In the genomic region with DNA sequence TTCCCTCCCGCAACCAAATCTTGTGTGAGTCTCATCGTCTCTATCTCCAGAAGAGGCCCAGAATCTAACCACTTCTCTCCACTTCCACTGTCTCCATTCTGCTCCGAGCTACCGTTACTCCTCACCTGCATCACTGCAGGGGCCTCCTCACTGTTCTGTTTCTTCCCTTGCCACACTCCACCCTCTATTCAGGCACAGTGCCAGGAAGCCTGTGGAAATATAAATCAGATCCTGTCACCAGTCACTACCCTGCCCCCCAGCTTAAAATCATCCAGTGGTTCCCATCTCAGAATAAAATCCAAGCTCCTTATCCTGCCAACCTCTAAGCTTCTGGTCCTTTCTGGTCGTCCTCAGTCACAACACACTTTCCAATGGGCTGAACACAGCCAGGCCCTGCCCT, we compare ENCODE assay signal across 10 cellular contexts. TPM values are rescaled to one million over a fixed set of nuclear protein-coding genes. Genes with fewer than 3 reads are reported as not detected.
DNase-seq lines count a peak whose midpoint lies in the region; ATAC-seq and TF ChIP-seq lines count a peak whose summit lies in the region.
"Had no signal": no experiment of that assay in that cellular context is flagged by ENCODE, and none has a peak within 500 bp of the region (broad histone marks: within the 10 kb centered on the region; RNA-seq: fewer than 3 reads in every experiment).

No MANE protein-coding gene starts in this region.

- no peaks in the 10 kb centered on the region for H3K9me3 Mint-ChIP-seq in endodermal cell

- ATAC-seq in HG03342 (IDR thresholded peaks at IDR 0.05; ENCODE audit: unreplicated experiment), result no peak

- H3K9me3 ChIP-seq in ES-I3 (ENCODE audit: control insufficient read depth, insufficient read depth, low read length) (no peaks in the 10 kb centered on the region), OCI-LY3 (ENCODE audit: insufficient read depth, low read length) (no peaks in the 10 kb centered on the region), endodermal cell (ENCODE audit: control insufficient read depth, low read length) (no peaks in the 10 kb centered on the region), neutrophil (no peaks in the 10 kb centered on the region)
- H3K9me3 ChIP-seq: prostate gland had no signal

- H3K36me3 ChIP-seq in ES-I3 (ENCODE audit: insufficient read depth, low read length), result no peaks in the 10 kb centered on the region
- no peaks in the 10 kb centered on the region for H3K36me3 ChIP-seq in OCI-LY3 (replicated peaks; ENCODE audit: low read depth, low read length)
- H3K36me3 ChIP-seq in endodermal cell (ENCODE audit: control insufficient read depth, insufficient read depth, low read length), result no peaks in the 10 kb centered on the region
- H3K36me3 ChIP-seq in neutrophil, result no peaks in the 10 kb centered on the region
- H3K36me3 ChIP-seq: prostate gland had no signal

- H3K9ac ChIP-seq in ES-I3 (ENCODE audit: low read depth, low read length) (peak overlapping the region; percentile 57; the same call in 1 of the 2 replicates), OCI-LY3 (ENCODE audit: low read length) (no peak overlapping the region), endodermal cell (ENCODE audit: extremely low read depth, low read length, poor library complexity, severe bottlenecking) (no peak overlapping the region)

- H3K4me1 ChIP-seq in ES-I3 (ENCODE audit: insufficient read depth, low read length) (no peaks in the 10 kb centered on the region), OCI-LY3 (ENCODE audit: low read length) (peaks cover 18% of the 10 kb centered on the region), endodermal cell (ENCODE audit: control insufficient read depth, insufficient read depth, low read length) (no peaks in the 10 kb centered on the region), neutrophil (ENCODE audit: control insufficient read depth in 1 of 2, insufficient read depth in 1 of 2, low read depth in 1 of 2, low read length in 1 of 2) (peaks cover 14 to 27% of the 10 kb centered on the region in 2 experiments)

- H3K27me3 ChIP-seq in OCI-LY3 (ENCODE audit: low read depth, low read length) (no peaks in the 10 kb centered on the region), endodermal cell (ENCODE audit: control insufficient read depth, insufficient read depth, low read length, poor library complexity, severe bottlenecking) (peaks cover 11% of the 10 kb centered on the region), neutrophil (peaks cover 17% of the 10 kb centered on the region)

- H3K4me3 ChIP-seq in OCI-LY3 (ENCODE audit: low read length), result peak overlapping the region; percentile 85
- peak overlapping the region; percentile 94 for H3K4me3 ChIP-seq in endodermal cell (ENCODE audit: low read length)
- peak overlapping the region in 1 of 2 experiments; percentile 74 for H3K4me3 ChIP-seq in neutrophil (ENCODE audit: low read depth in 1 of 2, low read length in 1 of 2)

- peaks cover 14% of the 10 kb centered on the region for H3K27me3 Mint-ChIP-seq in endodermal cell (ENCODE audit: insufficient read depth)

- H3K4me3 Mint-ChIP-seq in endodermal cell, result peak overlapping the region; percentile 76

- no peak overlapping the region for H2AFZ ChIP-seq in OCI-LY3 (ENCODE audit: low read depth, low read length)

- no peaks in the 10 kb centered on the region for H3K79me2 ChIP-seq in OCI-LY3 (ENCODE audit: low read length)

- DNase-seq in endodermal cell (no peak), NCI-H2107 treated with DMSO at 0.1 percent for 48 hours (lab: John Stamatoyannopoulos, UW; ENCODE audit: unreplicated experiment) (no peak), NCI-H2081 (lab: John Stamatoyannopoulos, UW) (no peak), RPMI8226 (no peak)

- peak overlapping the region; percentile 90 for H3K4me2 ChIP-seq in OCI-LY3 (ENCODE audit: low read length)

- H3K27ac Mint-ChIP-seq in endodermal cell, result no peak overlapping the region

- TF ChIP-seq CTCF in OCI-LY3 (IDR thresholded peaks at IDR 0.05; ENCODE audit: low read depth, low read length) (no peak), endodermal cell (conservative IDR thresholded peaks at IDR 0.05) (no peak), neutrophil (IDR thresholded peaks at IDR 0.05) (no peak)

- H4K20me1 ChIP-seq in OCI-LY3 (ENCODE audit: insufficient read depth, low read length), result no peaks in the 10 kb centered on the region

- no peaks in the 10 kb centered on the region for H3K36me3 Mint-ChIP-seq in endodermal cell (ENCODE audit: low read depth)

- H3K27ac ChIP-seq in OCI-LY3 (ENCODE audit: low read length) (no peak overlapping the region), endodermal cell (ENCODE audit: low read depth, low read length) (no peak overlapping the region), neutrophil (peak overlapping the region; percentile 56)

- WGBS in endodermal cell (ENCODE audit: insufficient coverage in 1 of 2, insufficient read length in 1 of 2), 2 experiments, result 85 to 92% methylated on average over 5 of the region's 5 CpGs

- H3K4me1 Mint-ChIP-seq in endodermal cell, result peaks cover 13% of the 10 kb centered on the region

RNA-seq across cellular contexts. Expression of a gene that starts 24.1 kb away (rescaled TPM):
- total RNA-seq in endodermal cell, result 10 to 100 TPM; 10.8 to 11.3 TPM
- polyA plus RNA-seq in endodermal cell (2013, experiment 1 of 2), result 5.8 TPM
- 6.8 TPM for polyA plus RNA-seq in endodermal cell (2013, experiment 2 of 2)

RNA-seq across cellular contexts. Expression of a gene that starts 35.0 kb away (rescaled TPM):
- not detected for total RNA-seq in endodermal cell
- polyA plus RNA-seq in endodermal cell (2013, experiment 1 of 2), result 0.14 TPM
- polyA plus RNA-seq in endodermal cell (2013, experiment 2 of 2), result not detected
- total RNA-seq: prostate gland; T-helper 2 cell treated with Interferon-gamma antibody and Interleukin-4, amounts not matched to agents 100 ng/mL and 5 ng/mL, for 36 hours had no signal

RNA-seq across cellular contexts. Expression of a gene that starts 51.4 kb away (rescaled TPM):
- not detected for total RNA-seq in endodermal cell
- polyA plus RNA-seq in endodermal cell (2013, experiment 1 of 2), result not detected
- 0.12 TPM for polyA plus RNA-seq in endodermal cell (2013, experiment 2 of 2)
- total RNA-seq: T-helper 2 cell treated with Interferon-gamma antibody and Interleukin-4, amounts not matched to agents 100 ng/mL and 5 ng/mL, for 36 hours had no signal
